Comparison of ENCODE assay signal across 2 cellular contexts in the genomic region with DNA sequence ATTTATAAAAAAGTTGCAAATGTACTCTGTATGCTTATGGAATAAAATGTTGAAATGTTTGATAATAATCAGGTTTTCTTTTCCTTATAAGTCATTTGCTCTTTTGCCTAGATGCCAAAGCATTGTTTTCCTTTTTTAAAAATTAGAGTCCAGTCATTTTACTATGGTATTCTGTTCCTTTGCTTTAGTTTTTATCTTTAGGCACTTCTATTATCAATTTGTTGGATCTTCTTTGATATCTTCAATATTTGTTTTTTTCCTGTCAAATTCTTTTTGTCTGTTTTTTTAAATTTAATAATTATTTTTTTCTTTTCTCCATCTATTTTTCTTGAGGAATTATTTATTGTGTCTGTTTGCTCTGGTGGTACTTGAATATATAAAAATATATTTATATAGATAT. TPM values are rescaled to one million over a fixed set of nuclear protein-coding genes. Genes with fewer than 3 reads are reported as not detected.
"Had no signal": no experiment of that assay in that cellular context is flagged by ENCODE, and none has a peak within 500 bp of the region (broad histone marks: within the 10 kb centered on the region; RNA-seq: fewer than 3 reads in every experiment).

No MANE protein-coding gene starts in this region.

RNA-seq across cellular contexts. Expression of gene TNFAIP8L3, which starts 28.3 kb away (rescaled TPM):
- total RNA-seq: natural killer cell, smooth muscle cell had no signal
- polyA plus RNA-seq: smooth muscle cell had no signal
